31 cellular contexts compared by ENCODE assay signal in the genomic region with DNA sequence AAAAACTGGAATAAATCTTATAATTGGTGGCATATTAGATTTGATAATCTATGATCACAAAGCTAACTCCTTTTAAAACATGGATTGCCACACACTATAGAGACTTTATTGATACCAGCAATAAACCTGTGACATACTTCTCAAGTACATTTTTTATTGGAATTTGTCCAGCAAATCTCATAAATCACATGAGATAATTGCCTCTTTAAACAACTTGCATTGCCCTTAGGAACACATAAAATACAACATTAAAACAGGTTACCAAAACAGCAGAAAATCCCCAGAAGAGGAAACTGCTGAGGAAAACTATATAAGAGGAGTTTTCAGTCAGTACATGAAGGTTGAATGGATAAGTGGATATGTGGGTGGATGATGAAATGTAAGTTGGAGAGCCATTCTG.
"Had no signal": no experiment of that assay in that cellular context is flagged by ENCODE, and none has a peak within 500 bp of the region (broad histone marks: within the 10 kb centered on the region; RNA-seq: fewer than 3 reads in every experiment).

No MANE protein-coding gene starts in this region.

- H3K4me3 ChIP-seq: adrenal gland, gastroesophageal sphincter, hepatocyte, pancreas, prostate gland, smooth muscle cell, upper lobe of left lung, vagina had no signal

- H3K9me3 ChIP-seq: adrenal gland, gastroesophageal sphincter, pancreas, prostate gland, upper lobe of left lung, vagina had no signal

- H3K27me3 Mint-ChIP-seq: stimulated activated naive CD8-positive, alpha-beta T cell treated with anti-CD3 and anti-CD28 coated beads, Interleukin-15, amount 100 ng/mL, for 72 hours had no signal

- H3K4me3 Mint-ChIP-seq: activated naive CD4-positive, alpha-beta T cell treated with anti-CD3 and anti-CD28 coated beads for 36 hours; activated naive CD8-positive, alpha-beta T cell treated with anti-CD3 and anti-CD28 coated beads for 36 hours; activated T-helper 1 cell treated with anti-CD3 and anti-CD28 coated beads, Interleukin-12 subunit alpha, Interleukin-12 subunit beta, Interleukin-2, Interleukin-4 antibody, amounts not matched to agents 30 ng/mL and 10 ng/mL and 1 ng/mL, durations not matched to agents 14 hours and 24 hours and 36 hours; effector memory CD8-positive, alpha-beta T cell; naive B cell; neural crest cell; stimulated activated memory B cell treated with anti-CD40 and anti-IgM and Interleukin-4, amounts not matched to agents 10 μg/mL and 1 μg/mL and 100 μg/mL, for 72 hours; stimulated activated naive CD8-positive, alpha-beta T cell treated with anti-CD3 and anti-CD28 coated beads, Interleukin-15, amount 100 ng/mL, for 72 hours had no signal

- H3K4me1 ChIP-seq: pancreas, upper lobe of left lung, vagina had no signal

- H3K36me3 ChIP-seq: adrenal gland, brain microvascular endothelial cell, gastroesophageal sphincter, pancreas, prostate gland, upper lobe of left lung had no signal

- H3K36me3 Mint-ChIP-seq: activated naive CD8-positive, alpha-beta T cell treated with anti-CD3 and anti-CD28 coated beads for 36 hours; naive B cell; stimulated activated memory B cell treated with anti-CD40 and anti-IgM and Interleukin-4, amounts not matched to agents 10 μg/mL and 1 μg/mL and 100 μg/mL, for 72 hours had no signal

- DNase-seq: activated CD4-positive, alpha-beta T cell treated with anti-CD3 and anti-CD28 coated beads for 4 hours; activated CD4-positive, alpha-beta T cell treated with anti-CD3 and anti-CD28 coated beads, Interleukin-2, amount 50 U/mL, for 48 hours; activated CD8-positive, alpha-beta memory T cell treated with anti-CD3 and anti-CD28 coated beads for 24 hours; activated effector memory CD4-positive, alpha-beta T cell treated with anti-CD3 and anti-CD28 coated beads, Interleukin-2, amount 50 U/mL, for 16 hours; activated naive CD4-positive, alpha-beta T cell treated with anti-CD3 and anti-CD28 coated beads for 36 hours; activated naive CD8-positive, alpha-beta T cell treated with anti-CD3 and anti-CD28 coated beads for 36 hours; adrenal gland; aorta; brain microvascular endothelial cell; cortex of kidney; effector memory CD8-positive, alpha-beta T cell; islet precursor cell; left ventricle myocardium superior; naive B cell; pancreas; retina; stimulated activated CD4-positive, alpha-beta T cell treated with anti-CD3 and anti-CD28 coated beads, Interleukin-1b, Interleukin-23, amount 100 ng/mL, for 48 hours; stimulated activated CD4-positive, alpha-beta T cell treated with anti-CD3 and anti-CD28 coated beads, Interleukin-4, amount 100 ng/mL, for 4 hours; stimulated activated CD8-positive, alpha-beta memory T cell treated with anti-CD3 and anti-CD28 coated beads, Interleukin-4, amount 100 ng/mL, for 48 hours; stimulated activated naive CD8-positive, alpha-beta T cell treated with anti-CD3 and anti-CD28 coated beads, Interleukin-15, amount 100 ng/mL, for 72 hours; T-helper 9 cell; upper lobe of left lung had no signal

- H3K4me1 Mint-ChIP-seq: activated naive CD8-positive, alpha-beta T cell treated with anti-CD3 and anti-CD28 coated beads for 36 hours; naive B cell; stimulated activated memory B cell treated with anti-CD40 and anti-IgM and Interleukin-4, amounts not matched to agents 10 μg/mL and 1 μg/mL and 100 μg/mL, for 72 hours; stimulated activated naive CD8-positive, alpha-beta T cell treated with anti-CD3 and anti-CD28 coated beads, Interleukin-15, amount 100 ng/mL, for 72 hours had no signal

- H3K9me3 Mint-ChIP-seq: activated naive CD4-positive, alpha-beta T cell treated with anti-CD3 and anti-CD28 coated beads for 36 hours; activated naive CD8-positive, alpha-beta T cell treated with anti-CD3 and anti-CD28 coated beads for 36 hours; activated T-helper 1 cell treated with anti-CD3 and anti-CD28 coated beads, Interleukin-12 subunit alpha, Interleukin-12 subunit beta, Interleukin-2, Interleukin-4 antibody, amounts not matched to agents 30 ng/mL and 10 ng/mL and 1 ng/mL, durations not matched to agents 14 hours and 24 hours and 36 hours; neural crest cell; stimulated activated memory B cell treated with anti-CD40 and anti-IgM and Interleukin-4, amounts not matched to agents 10 μg/mL and 1 μg/mL and 100 μg/mL, for 72 hours; stimulated activated naive CD8-positive, alpha-beta T cell treated with anti-CD3 and anti-CD28 coated beads, Interleukin-15, amount 100 ng/mL, for 72 hours had no signal

- ATAC-seq: effector memory CD8-positive, alpha-beta T cell; gastroesophageal sphincter; left ventricle myocardium superior; pancreas; sciatic nerve; stimulated activated memory B cell treated with anti-CD40 and anti-IgM and Interleukin-4, amounts not matched to agents 10 μg/mL and 1 μg/mL and 100 μg/mL, for 72 hours; stimulated activated naive CD8-positive, alpha-beta T cell treated with anti-CD3 and anti-CD28 coated beads, Interleukin-15, amount 100 ng/mL, for 72 hours had no signal

- H3K27ac Mint-ChIP-seq: activated naive CD4-positive, alpha-beta T cell treated with anti-CD3 and anti-CD28 coated beads for 36 hours; activated naive CD8-positive, alpha-beta T cell treated with anti-CD3 and anti-CD28 coated beads for 36 hours; activated T-helper 1 cell treated with anti-CD3 and anti-CD28 coated beads, Interleukin-12 subunit alpha, Interleukin-12 subunit beta, Interleukin-2, Interleukin-4 antibody, amounts not matched to agents 30 ng/mL and 10 ng/mL and 1 ng/mL, durations not matched to agents 14 hours and 24 hours and 36 hours; effector memory CD8-positive, alpha-beta T cell; naive B cell; stimulated activated memory B cell treated with anti-CD40 and anti-IgM and Interleukin-4, amounts not matched to agents 10 μg/mL and 1 μg/mL and 100 μg/mL, for 72 hours; stimulated activated naive CD8-positive, alpha-beta T cell treated with anti-CD3 and anti-CD28 coated beads, Interleukin-15, amount 100 ng/mL, for 72 hours had no signal
